In genomic region chr2:72851333-72851732, GRCh38 we compare ENCODE assay signal across 16 cellular contexts. TPM values are rescaled to one million over a fixed set of nuclear protein-coding genes. Genes with fewer than 3 reads are reported as not detected.
DNase-seq lines count a peak whose midpoint lies in the region; ATAC-seq, FAIRE-seq and TF ChIP-seq lines count a peak whose summit lies in the region.
"Had no signal": no experiment of that assay in that cellular context is flagged by ENCODE, and none has a peak within 500 bp of the region (broad histone marks: within the 10 kb centered on the region; RNA-seq: fewer than 3 reads in every experiment).

No MANE protein-coding gene starts in this region.

- H3K4me3 Mint-ChIP-seq in endodermal cell: no peak overlapping the region
- H3K4me3 Mint-ChIP-seq in activated CD8-positive, alpha-beta T cell treated with anti-CD3 and anti-CD28 coated beads for 36 hours: no peak overlapping the region
- H3K4me3 Mint-ChIP-seq: CD14-positive monocyte; CD8-positive, alpha-beta T cell; H9 had no signal

- no peak for TF ChIP-seq RAD21 in HepG2 (CRISPR knock-in tag; IDR thresholded peaks at IDR 0.05)

- H3K27me3 ChIP-seq in HepG2 (ENCODE audit: control insufficient read depth in 1 of 2, insufficient read depth in 2 of 2, low read length in 2 of 2) (peaks cover 0 to 30% of the 10 kb centered on the region in 2 experiments; a peak in 4 of 5 replicates), right lobe of liver (no peaks in the 10 kb centered on the region), endodermal cell (ENCODE audit: control insufficient read depth, insufficient read depth, low read length, poor library complexity, severe bottlenecking) (peaks cover 13% of the 10 kb centered on the region), mesenchymal stem cell (ENCODE audit: control insufficient read depth in 1 of 2, insufficient read depth in 1 of 2, low read length in 2 of 2) (peaks cover 45 to 80% of the 10 kb centered on the region in 2 experiments), gastroesophageal sphincter (peaks cover 47% of the 10 kb centered on the region)

- peak overlapping the region; percentile 43 for H4K8ac ChIP-seq in mesenchymal stem cell (ENCODE audit: low read length)

- H4K20me1 ChIP-seq in HepG2 (ENCODE audit: insufficient read depth, low read length): no peaks in the 10 kb centered on the region

- H3K4me1 ChIP-seq in HepG2 (ENCODE audit: insufficient read depth, low read length) (peaks cover 11% of the 10 kb centered on the region), right lobe of liver (no peaks in the 10 kb centered on the region), endodermal cell (ENCODE audit: control insufficient read depth, insufficient read depth, low read length) (peaks cover 8% of the 10 kb centered on the region), mesenchymal stem cell (ENCODE audit: control insufficient read depth, insufficient read depth, low read depth, low read length) (no peaks in the 10 kb centered on the region), gastroesophageal sphincter (no peaks in the 10 kb centered on the region)

- H3K27ac Mint-ChIP-seq in endodermal cell: peak overlapping the region; percentile 57
- H3K27ac Mint-ChIP-seq in activated CD8-positive, alpha-beta T cell treated with anti-CD3 and anti-CD28 coated beads for 36 hours: no peak overlapping the region
- H3K27ac Mint-ChIP-seq: CD8-positive, alpha-beta T cell; H9 had no signal

- no peak overlapping the region for H4K91ac ChIP-seq in mesenchymal stem cell (ENCODE audit: low read length)

- H3K18ac ChIP-seq in mesenchymal stem cell (ENCODE audit: low read depth in 1 of 2, low read length in 2 of 2): no peak overlapping the region

- no peak overlapping the region for H3K4me3 ChIP-seq in HepG2 (replicated peaks in 1 of 3; ENCODE audit: insufficient read depth in 1 of 3, low read depth in 2 of 3, low read length in 3 of 3)
- no peak overlapping the region for H3K4me3 ChIP-seq in right lobe of liver
- H3K4me3 ChIP-seq in endodermal cell (ENCODE audit: low read length): no peak overlapping the region
- H3K4me3 ChIP-seq in mesenchymal stem cell (ENCODE audit: insufficient read depth in 1 of 2, low read depth in 1 of 2, low read length in 2 of 2): no peak overlapping the region
- H3K4me3 ChIP-seq in gastroesophageal sphincter: no peak overlapping the region

- no peak overlapping the region for H2BK15ac ChIP-seq in mesenchymal stem cell (ENCODE audit: low read depth, poor library complexity, severe bottlenecking)

- TF ChIP-seq EP300 in HepG2 (IDR thresholded peaks at IDR 0.05; ENCODE audit: low read depth in 2 of 2, low read length in 2 of 2) (no peak), HepG2 (CRISPR knock-in tag; IDR thresholded peaks at IDR 0.05; ENCODE audit: borderline replicate concordance) (no peak), gastroesophageal sphincter (IDR thresholded peaks at IDR 0.05) (no peak)

- H3K4me2 ChIP-seq in HepG2 (ENCODE audit: low read depth, low read length): peak overlapping the region; percentile 16; the same call in 1 of the 2 replicates
- no peak overlapping the region for H3K4me2 ChIP-seq in mesenchymal stem cell (ENCODE audit: low read length, poor library complexity, severe bottlenecking)

- peak; percentile 30 for DNase-seq in HepG2 (ENCODE audit: low spot score)
- no peak for DNase-seq in right lobe of liver
- peak; percentile 85 for DNase-seq in endodermal cell
- DNase-seq in mesenchymal stem cell: no peak
- no peak for DNase-seq in NK-92 (lab: John Stamatoyannopoulos, UW; ENCODE audit: unreplicated experiment)
- no peak for DNase-seq in GM20000 (ENCODE audit: low spot score)
- DNase-seq in activated CD8-positive, alpha-beta T cell treated with anti-CD3 and anti-CD28 coated beads for 36 hours: no peak
- DNase-seq: CD8-positive, alpha-beta T cell; COR-L47; DND-41; GF-D8; H9 had no signal

- no peak overlapping the region for H3K9ac ChIP-seq in HepG2 (ENCODE audit: insufficient read depth, low read depth, low read length)
- no peak overlapping the region for H3K9ac ChIP-seq in endodermal cell (ENCODE audit: extremely low read depth, low read length, poor library complexity, severe bottlenecking)
- H3K9ac ChIP-seq in mesenchymal stem cell (ENCODE audit: low read length): no peak overlapping the region

- H3K27ac ChIP-seq in HepG2 (ENCODE audit: extremely low read length, insufficient read depth, low read length) (no peak overlapping the region), right lobe of liver (no peak overlapping the region), endodermal cell (ENCODE audit: low read depth, low read length) (no peak overlapping the region), mesenchymal stem cell (ENCODE audit: low read length, poor library complexity, severe bottlenecking) (no peak overlapping the region), gastroesophageal sphincter (no peak overlapping the region)
- H3K27ac ChIP-seq: 22Rv1 had no signal

- CTCF ChIA-PET in HepG2 (lab: Yijun Ruan, JAX; ENCODE audit: low intra/inter-chr PET ratio, low total read pairs): no interaction called here
- CTCF ChIA-PET in activated CD8-positive, alpha-beta T cell treated with anti-CD3 and anti-CD28 coated beads for 36 hours (lab: Charles Lee): interaction anchor here (1.0 to 1.5 kb wide), 2 partner anchors 9 to 13 kb away, joined by 3 read pairs; no protein-coding TSS in a partner anchor

- no peaks in the 10 kb centered on the region for H3K9me3 Mint-ChIP-seq in endodermal cell
- H3K9me3 Mint-ChIP-seq in activated CD8-positive, alpha-beta T cell treated with anti-CD3 and anti-CD28 coated beads for 36 hours: no peaks in the 10 kb centered on the region
- H3K9me3 Mint-ChIP-seq: CD8-positive, alpha-beta T cell; H9 had no signal

- H2BK5ac ChIP-seq in mesenchymal stem cell (ENCODE audit: low read depth, low read length, poor library complexity, severe bottlenecking): no peak overlapping the region

- FAIRE-seq in HepG2 (lab: Jason Lieb, UNC): no peak
- FAIRE-seq: GM19239 had no signal

- WGBS in HepG2 (ENCODE audit: low lambda C conversion rate): 22% methylated on average over 7 of the region's 7 CpGs
- 17% methylated on average over 1 of the region's 7 CpGs for whole genome bisulfite sequencing in right lobe of liver (ENCODE audit: insufficient coverage, low coverage, low lambda C conversion rate, missing lambda C conversion rate)
- WGBS in endodermal cell (ENCODE audit: insufficient coverage in 1 of 2, insufficient read length in 1 of 2), 2 experiments: 75 to 84% methylated on average over 2 to 7 of the region's 7 CpGs
- WGBS in mesenchymal stem cell: 59% methylated on average over 6 of the region's 7 CpGs
- WGBS in gastroesophageal sphincter (ENCODE audit: low coverage in 1 of 2), 2 donors: 25 to 59% methylated on average over 4 of the region's 7 CpGs

- TF ChIP-seq CTCF in HepG2 (CRISPR knock-in tag; IDR thresholded peaks at IDR 0.05): no peak
- no peak for TF ChIP-seq CTCF in right lobe of liver (IDR thresholded peaks at IDR 0.05)
- no peak for TF ChIP-seq CTCF in endodermal cell (conservative IDR thresholded peaks at IDR 0.05)
- TF ChIP-seq CTCF in GM20000 (IDR thresholded peaks at IDR 0.05; ENCODE audit: extremely low read depth, missing control alignments): no peak
- no peak for TF ChIP-seq CTCF in activated CD8-positive, alpha-beta T cell treated with anti-CD3 and anti-CD28 coated beads for 36 hours (IDR thresholded peaks at IDR 0.05)
- TF ChIP-seq CTCF in gastroesophageal sphincter (IDR thresholded peaks at IDR 0.05): no peak

- in situ Hi-C loops in HepG2 (cut with HindIII; ENCODE audit: extremely low pct_ligation_motif_present, low pct_unique_long_range_greater_than_20kb): loop anchor here (25.0 kb wide), 1 partner anchor 1314 kb away; no protein-coding TSS in a partner anchor

- ATAC-seq in HepG2 (peak; percentile 73), right lobe of liver (no peak), gastroesophageal sphincter (no peak)
- ATAC-seq in activated CD8-positive, alpha-beta T cell treated with anti-CD3 and anti-CD28 coated beads for 36 hours: no peak
- ATAC-seq: CD8-positive, alpha-beta T cell had no signal

- H3K4ac ChIP-seq in mesenchymal stem cell (ENCODE audit: low read depth in 1 of 2, low read length in 2 of 2): no peak overlapping the region

- H3K4me1 Mint-ChIP-seq in endodermal cell: peaks cover 15% of the 10 kb centered on the region
- H3K4me1 Mint-ChIP-seq in activated CD8-positive, alpha-beta T cell treated with anti-CD3 and anti-CD28 coated beads for 36 hours (ENCODE audit: low read depth): no peaks in the 10 kb centered on the region
- H3K4me1 Mint-ChIP-seq: CD14-positive monocyte had no signal

- H2BK120ac ChIP-seq in mesenchymal stem cell (ENCODE audit: low read depth, low read length): no peak overlapping the region

- no peaks in the 10 kb centered on the region for H3K79me1 ChIP-seq in mesenchymal stem cell (replicated peaks; ENCODE audit: low read length, poor library complexity, severe bottlenecking)

- no peaks in the 10 kb centered on the region for H3K79me2 ChIP-seq in HepG2 (ENCODE audit: insufficient read depth, low read length)

- H3K9me3 ChIP-seq in HepG2 (ENCODE audit: low read length) (no peaks in the 10 kb centered on the region), right lobe of liver (no peaks in the 10 kb centered on the region), endodermal cell (ENCODE audit: control insufficient read depth, low read length) (no peaks in the 10 kb centered on the region), mesenchymal stem cell (ENCODE audit: control insufficient read depth, low read length) (no peaks in the 10 kb centered on the region), gastroesophageal sphincter (no peaks in the 10 kb centered on the region)

- intact Hi-C loops in HepG2 (cut with micrococcal nuclease; ENCODE audit: unreplicated experiment): no loop called here
- intact Hi-C loops in right lobe of liver (cut with DNase I): no loop called here
- intact Hi-C loops in activated CD8-positive, alpha-beta T cell treated with anti-CD3 and anti-CD28 coated beads for 36 hours (cut with micrococcal nuclease): no loop called here

- POLR2A ChIA-PET in HepG2 (lab: Yijun Ruan, JAX): no interaction called here
- POLR2A ChIA-PET in activated CD8-positive, alpha-beta T cell treated with anti-CD3 and anti-CD28 coated beads for 36 hours (lab: Charles Lee): no interaction called here

- H3K27me3 Mint-ChIP-seq in endodermal cell (ENCODE audit: insufficient read depth): no peaks in the 10 kb centered on the region
- H3K27me3 Mint-ChIP-seq in activated CD8-positive, alpha-beta T cell treated with anti-CD3 and anti-CD28 coated beads for 36 hours: peaks cover 22% of the 10 kb centered on the region

- H2AFZ ChIP-seq in HepG2 (ENCODE audit: low read length): no peak overlapping the region
- no peak overlapping the region for H2AFZ ChIP-seq in mesenchymal stem cell (ENCODE audit: low read depth, low read length)

- H2BK12ac ChIP-seq in mesenchymal stem cell (ENCODE audit: low read length in 2 of 2): no peak overlapping the region

- TF ChIP-seq POLR2A in HepG2 (IDR thresholded peaks at IDR 0.05; ENCODE audit: insufficient read depth in 1 of 2, low read depth in 2 of 2, low read length in 2 of 2) (no peak), right lobe of liver (IDR thresholded peaks at IDR 0.05) (no peak), gastroesophageal sphincter (IDR thresholded peaks at IDR 0.05) (no peak)

- no peaks in the 10 kb centered on the region for H3K36me3 Mint-ChIP-seq in endodermal cell (ENCODE audit: low read depth)
- no peaks in the 10 kb centered on the region for H3K36me3 Mint-ChIP-seq in activated CD8-positive, alpha-beta T cell treated with anti-CD3 and anti-CD28 coated beads for 36 hours (ENCODE audit: low read depth)
- H3K36me3 Mint-ChIP-seq: CD14-positive monocyte; CD8-positive, alpha-beta T cell had no signal

- H3K36me3 ChIP-seq in HepG2 (replicated peaks in 1 of 2; ENCODE audit: control insufficient read depth in 1 of 2, insufficient read depth in 2 of 2, low read length in 2 of 2) (no peaks in the 10 kb centered on the region), right lobe of liver (no peaks in the 10 kb centered on the region), endodermal cell (ENCODE audit: control insufficient read depth, insufficient read depth, low read length) (no peaks in the 10 kb centered on the region), mesenchymal stem cell (ENCODE audit: control insufficient read depth in 1 of 2, insufficient read depth in 2 of 2, low read depth in 1 of 2, low read length in 2 of 2) (no peaks in the 10 kb centered on the region), gastroesophageal sphincter (no peaks in the 10 kb centered on the region)

- BruUV-seq in HepG2 (replicated peaks; lab: Mats Ljungman, UMichigan): no TSS peak

- H3K23ac ChIP-seq in mesenchymal stem cell (ENCODE audit: low read length in 2 of 2): no peak overlapping the region

- H3K14ac ChIP-seq in mesenchymal stem cell (ENCODE audit: low read length in 2 of 2): no peak overlapping the region

- H2AK5ac ChIP-seq in mesenchymal stem cell (ENCODE audit: low read length, severe bottlenecking): no peak overlapping the region

RNA-seq across cellular contexts. Expression of gene EXOC6B, which starts 25.5 kb away (rescaled TPM):
- 15.9 and 28.4 TPM in 2 replicates for total RNA-seq in HepG2 (2016; rRNA removed; fragmentation: Illumina TruSeq; extraction: Trizol)
- 21.5 and 21.7 TPM in 2 replicates for total RNA-seq in HepG2 (2016; cell fraction: cytosol; rRNA removed; fragmentation: Illumina TruSeq; extraction: Trizol; ENCODE audit: low read depth)
- total RNA-seq in HepG2 (2016; cell fraction: insoluble cytoplasmic fraction; rRNA removed; fragmentation: Illumina TruSeq; extraction: Trizol): 15.1 and 26.4 TPM in 2 replicates
- 6.5 and 7.7 TPM in 2 replicates for total RNA-seq in HepG2 (2016; cell fraction: membrane; rRNA removed; fragmentation: Illumina TruSeq; extraction: Trizol)
- 27.6 and 32.1 TPM in 2 replicates for total RNA-seq in HepG2 (2016; cell fraction: nucleus; rRNA removed; fragmentation: Illumina TruSeq; extraction: Trizol)
- 9.1 and 10.0 TPM in 2 replicates for polyA plus RNA-seq in HepG2 (2011; rRNA removed)
- 6.7 and 7.0 TPM in 2 replicates for polyA plus RNA-seq in HepG2 (2011; cell fraction: cytosol; rRNA removed)
- polyA plus RNA-seq in HepG2 (2011; cell fraction: nucleus; rRNA removed): 10.0 and 10.7 TPM in 2 replicates
- 6.2 and 7.1 TPM in 2 replicates for polyA plus RNA-seq in HepG2 (2012)
- polyA plus RNA-seq in HepG2 (2016; cell fraction: cytosol; fragmentation: Illumina TruSeq; extraction: Trizol; ENCODE audit: low read depth): 0.36 and 0.58 TPM in 2 replicates
- 17.2 and 17.6 TPM in 2 replicates for polyA plus RNA-seq in HepG2 (2016; cell fraction: insoluble cytoplasmic fraction; fragmentation: Illumina TruSeq; extraction: Trizol; ENCODE audit: low read depth)
- 1.5 and 1.7 TPM in 2 replicates for polyA plus RNA-seq in HepG2 (2016; cell fraction: membrane; fragmentation: Illumina TruSeq; extraction: Trizol; ENCODE audit: low read depth)
- polyA plus RNA-seq in HepG2 (2016; cell fraction: nucleus; fragmentation: Illumina TruSeq; extraction: Trizol; ENCODE audit: insufficient read depth, low read depth): 12.3 and 13.8 TPM in 2 replicates
- polyA minus RNA-seq in HepG2 (2011; rRNA and poly(A)+ RNA removed; ENCODE audit: low replicate concordance): 31.1 and 34.5 TPM in 2 replicates
- polyA minus RNA-seq in HepG2 (2011; cell fraction: cytosol; rRNA and poly(A)+ RNA removed): 19.1 and 24.2 TPM in 2 replicates
- 53.9 and 61.8 TPM in 2 replicates for polyA minus RNA-seq in HepG2 (2011; cell fraction: nucleus; rRNA and poly(A)+ RNA removed)
- total RNA-seq in right lobe of liver: 10 to 100 TPM in 2 of 6 experiments, 1 to 10 TPM in 4; 7.8 to 15.1 (median 9.1) TPM
- total RNA-seq in endodermal cell: 10 to 100 TPM; 51.3 to 68.9 TPM
- 19.8 TPM for polyA plus RNA-seq in endodermal cell (2013, experiment 1 of 2)
- polyA plus RNA-seq in endodermal cell (2013, experiment 2 of 2): 18.6 TPM
- polyA plus RNA-seq in mesenchymal stem cell (2013, experiment 1 of 2): 23.5 TPM
- 22.0 TPM for polyA plus RNA-seq in mesenchymal stem cell (2013, experiment 2 of 2)
- 1 to 10 TPM; 6.2 to 8.3 TPM for total RNA-seq in activated CD8-positive, alpha-beta T cell treated with anti-CD3 and anti-CD28 coated beads for 36 hours
- total RNA-seq in gastroesophageal sphincter: 10 to 100 TPM; 35.3 to 47.2 (median 41.2) TPM

RNA-seq across cellular contexts. Expression of gene SPR, which starts 35.9 kb away (rescaled TPM):
- 85.0 and 96.0 TPM in 2 replicates for total RNA-seq in HepG2 (2016; rRNA removed; fragmentation: Illumina TruSeq; extraction: Trizol)
- total RNA-seq in HepG2 (2016; cell fraction: cytosol; rRNA removed; fragmentation: Illumina TruSeq; extraction: Trizol; ENCODE audit: low read depth): 38.7 and 40.4 TPM in 2 replicates
- total RNA-seq in HepG2 (2016; cell fraction: insoluble cytoplasmic fraction; rRNA removed; fragmentation: Illumina TruSeq; extraction: Trizol): 80.0 and 95.9 TPM in 2 replicates
- total RNA-seq in HepG2 (2016; cell fraction: membrane; rRNA removed; fragmentation: Illumina TruSeq; extraction: Trizol): 62.4 and 65.7 TPM in 2 replicates
- 45.5 and 49.4 TPM in 2 replicates for total RNA-seq in HepG2 (2016; cell fraction: nucleus; rRNA removed; fragmentation: Illumina TruSeq; extraction: Trizol)
- polyA plus RNA-seq in HepG2 (2011; rRNA removed): 32.4 and 34.0 TPM in 2 replicates
- polyA plus RNA-seq in HepG2 (2011; cell fraction: cytosol; rRNA removed): 36.8 and 38.2 TPM in 2 replicates
- 13.3 and 15.7 TPM in 2 replicates for polyA plus RNA-seq in HepG2 (2011; cell fraction: nucleus; rRNA removed)
- 30.9 and 32.8 TPM in 2 replicates for polyA plus RNA-seq in HepG2 (2012)
- 35.7 and 40.5 TPM in 2 replicates for polyA plus RNA-seq in HepG2 (2016; cell fraction: cytosol; fragmentation: Illumina TruSeq; extraction: Trizol; ENCODE audit: low read depth)
- polyA plus RNA-seq in HepG2 (2016; cell fraction: insoluble cytoplasmic fraction; fragmentation: Illumina TruSeq; extraction: Trizol; ENCODE audit: low read depth): 74.6 and 78.4 TPM in 2 replicates
- 47.2 and 51.0 TPM in 2 replicates for polyA plus RNA-seq in HepG2 (2016; cell fraction: membrane; fragmentation: Illumina TruSeq; extraction: Trizol; ENCODE audit: low read depth)
- 75.3 and 78.1 TPM in 2 replicates for polyA plus RNA-seq in HepG2 (2016; cell fraction: nucleus; fragmentation: Illumina TruSeq; extraction: Trizol; ENCODE audit: insufficient read depth, low read depth)
- polyA minus RNA-seq in HepG2 (2011; rRNA and poly(A)+ RNA removed; ENCODE audit: low replicate concordance): 28.6 and 36.6 TPM in 2 replicates
- 12.9 and 13.5 TPM in 2 replicates for polyA minus RNA-seq in HepG2 (2011; cell fraction: cytosol; rRNA and poly(A)+ RNA removed)
- polyA minus RNA-seq in HepG2 (2011; cell fraction: nucleus; rRNA and poly(A)+ RNA removed): 5.4 and 8.7 TPM in 2 replicates
- total RNA-seq in right lobe of liver: 10 to 100 TPM; 48.6 to 90.2 (median 68.5) TPM
- total RNA-seq in endodermal cell: 10 to 100 TPM; 13.7 to 15.2 TPM
- 2.5 TPM for polyA plus RNA-seq in endodermal cell (2013, experiment 1 of 2)
- 1.7 TPM for polyA plus RNA-seq in endodermal cell (2013, experiment 2 of 2)
- polyA plus RNA-seq in mesenchymal stem cell (2013, experiment 1 of 2): 10.7 TPM
- 10.3 TPM for polyA plus RNA-seq in mesenchymal stem cell (2013, experiment 2 of 2)
- 1 to 10 TPM; 7.8 to 9.4 TPM for total RNA-seq in activated CD8-positive, alpha-beta T cell treated with anti-CD3 and anti-CD28 coated beads for 36 hours
- 10 to 100 TPM; 26.1 to 48.5 (median 39.4) TPM for total RNA-seq in gastroesophageal sphincter
- total RNA-seq: CD8-positive, alpha-beta T cell had no signal

Comparison
In these comparisons a context has a peak if more than half of its experiments do, and no peak if none do; other contexts are left out.
1. DNase-seq: peak in HepG2 (single experiment) and endodermal cell (single experiment); none in right lobe of liver (0 of 3), mesenchymal stem cell (single experiment), NK-92 (single experiment), GM20000 (single experiment) and activated CD8-positive, alpha-beta T cell treated with anti-CD3 and anti-CD28 coated beads for 36 hours (single experiment).